Comparison of ENCODE assay signal across 1 cellular context in the genomic region with DNA sequence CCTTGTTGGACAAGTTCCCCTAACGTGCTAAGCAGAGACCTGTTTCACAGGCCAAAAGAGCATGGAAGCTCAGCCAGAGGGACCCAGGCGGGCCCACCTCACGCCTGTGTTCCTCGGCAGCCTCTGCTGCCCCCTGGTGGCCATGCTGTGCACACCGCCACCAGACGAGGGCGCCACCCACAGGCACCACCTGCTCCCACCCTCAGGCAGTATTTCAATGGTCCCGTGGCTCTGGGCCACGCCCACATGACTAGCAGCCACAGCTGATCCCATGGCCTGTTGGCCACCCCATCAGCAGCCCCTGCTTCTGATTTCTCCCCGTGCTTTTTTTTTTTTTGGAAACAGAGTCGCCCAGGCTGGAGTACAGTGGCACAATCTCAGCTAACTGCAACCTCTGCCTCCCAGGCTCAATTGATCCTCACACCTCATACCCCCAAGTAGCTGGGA.
A peak's percentile ranks its signal among the peaks of the same experiment; 100 is the strongest.
TF ChIP-seq lines count a peak whose summit lies in the region.

No MANE protein-coding gene starts in this region.

TF ChIP-seq in K562, 482 proteins besides CTCF, POLR2A, EP300 and RAD21 (continued from another document and continues in another):
- TF ChIP-seq BRD9 (IDR thresholded peaks at IDR 0.05; ENCODE audit: low read depth, partially characterized antibody) (no peak), FOXK2 (conservative IDR thresholded peaks at IDR 0.05 in 1 of 2, IDR thresholded peaks at IDR 0.05 in 1 of 2; ENCODE audit: low read depth in 2 of 2) (peak; percentile 57 to 63; a peak in 3 of 4 replicates), RBM15 (IDR thresholded peaks at IDR 0.05; ENCODE audit: insufficient read depth, low read length) (no peak), DMBX1 (CRISPR knock-in tag; IDR thresholded peaks at IDR 0.05; ENCODE audit: borderline replicate concordance) (no peak), NRF1 (conservative IDR thresholded peaks at IDR 0.05 in 1 of 2, IDR thresholded peaks at IDR 0.05 in 1 of 2) (peak; percentile 13 to 30; a peak in 1 of 4 replicates), RBBP5 (IDR thresholded peaks at IDR 0.05; ENCODE audit: borderline replicate concordance, insufficient read depth, low read length, poor library complexity, severe bottlenecking) (peak; percentile 43), TGIF2 (CRISPR knock-in tag; IDR thresholded peaks at IDR 0.05) (no peak), DPF2 (IDR thresholded peaks at IDR 0.05) (peak; percentile 51; the same call in 1 of the 2 replicates), POLR2AphosphoS2 (IDR thresholded peaks at IDR 0.05; ENCODE audit: low read length) (peak; percentile 89; the same call in 1 of the 2 replicates), ZNF140 (CRISPR knock-in tag; IDR thresholded peaks at IDR 0.05) (no peak), TBP (optimal IDR thresholded peaks at IDR 0.05; ENCODE audit: low read depth, low read length) (no peak), RFX5 (IDR thresholded peaks at IDR 0.05; ENCODE audit: low read depth, low read length) (no peak), ZNF133 (CRISPR knock-in tag; IDR thresholded peaks at IDR 0.05) (no peak), NONO (IDR thresholded peaks at IDR 0.05; ENCODE audit: low read depth in 2 of 2, low read length in 1 of 2) (peak in 1 of 2 experiments; percentile 74; a peak in 2 of 4 replicates), SP2 (IDR thresholded peaks at IDR 0.05; ENCODE audit: extremely low read depth, low read depth, low read length, poor library complexity, severe bottlenecking) (no peak), ZNF561 (CRISPR knock-in tag; conservative IDR thresholded peaks at IDR 0.05) (no peak), NBN (IDR thresholded peaks at IDR 0.05; ENCODE audit: low read depth) (peak; percentile 70; the same call in 1 of the 2 replicates), POLR2H (tag; IDR thresholded peaks at IDR 0.05; ENCODE audit: low read depth) (no peak)
- TF ChIP-seq, protein P1, sequence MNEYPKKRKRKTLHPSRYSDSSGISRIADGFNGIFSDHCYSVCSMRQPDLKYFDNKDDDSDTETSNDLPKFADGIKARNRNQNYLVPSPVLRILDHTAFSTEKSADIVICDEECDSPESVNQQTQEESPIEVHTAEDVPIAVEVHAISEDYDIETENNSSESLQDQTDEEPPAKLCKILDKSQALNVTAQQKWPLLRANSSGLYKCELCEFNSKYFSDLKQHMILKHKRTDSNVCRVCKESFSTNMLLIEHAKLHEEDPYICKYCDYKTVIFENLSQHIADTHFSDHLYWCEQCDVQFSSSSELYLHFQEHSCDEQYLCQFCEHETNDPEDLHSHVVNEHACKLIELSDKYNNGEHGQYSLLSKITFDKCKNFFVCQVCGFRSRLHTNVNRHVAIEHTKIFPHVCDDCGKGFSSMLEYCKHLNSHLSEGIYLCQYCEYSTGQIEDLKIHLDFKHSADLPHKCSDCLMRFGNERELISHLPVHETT (CRISPR knock-in tag; conservative IDR thresholded peaks at IDR 0.05 in 1 of 2, IDR thresholded peaks at IDR 0.05 in 1 of 2) = no peak
- TF ChIP-seq, protein P2, sequence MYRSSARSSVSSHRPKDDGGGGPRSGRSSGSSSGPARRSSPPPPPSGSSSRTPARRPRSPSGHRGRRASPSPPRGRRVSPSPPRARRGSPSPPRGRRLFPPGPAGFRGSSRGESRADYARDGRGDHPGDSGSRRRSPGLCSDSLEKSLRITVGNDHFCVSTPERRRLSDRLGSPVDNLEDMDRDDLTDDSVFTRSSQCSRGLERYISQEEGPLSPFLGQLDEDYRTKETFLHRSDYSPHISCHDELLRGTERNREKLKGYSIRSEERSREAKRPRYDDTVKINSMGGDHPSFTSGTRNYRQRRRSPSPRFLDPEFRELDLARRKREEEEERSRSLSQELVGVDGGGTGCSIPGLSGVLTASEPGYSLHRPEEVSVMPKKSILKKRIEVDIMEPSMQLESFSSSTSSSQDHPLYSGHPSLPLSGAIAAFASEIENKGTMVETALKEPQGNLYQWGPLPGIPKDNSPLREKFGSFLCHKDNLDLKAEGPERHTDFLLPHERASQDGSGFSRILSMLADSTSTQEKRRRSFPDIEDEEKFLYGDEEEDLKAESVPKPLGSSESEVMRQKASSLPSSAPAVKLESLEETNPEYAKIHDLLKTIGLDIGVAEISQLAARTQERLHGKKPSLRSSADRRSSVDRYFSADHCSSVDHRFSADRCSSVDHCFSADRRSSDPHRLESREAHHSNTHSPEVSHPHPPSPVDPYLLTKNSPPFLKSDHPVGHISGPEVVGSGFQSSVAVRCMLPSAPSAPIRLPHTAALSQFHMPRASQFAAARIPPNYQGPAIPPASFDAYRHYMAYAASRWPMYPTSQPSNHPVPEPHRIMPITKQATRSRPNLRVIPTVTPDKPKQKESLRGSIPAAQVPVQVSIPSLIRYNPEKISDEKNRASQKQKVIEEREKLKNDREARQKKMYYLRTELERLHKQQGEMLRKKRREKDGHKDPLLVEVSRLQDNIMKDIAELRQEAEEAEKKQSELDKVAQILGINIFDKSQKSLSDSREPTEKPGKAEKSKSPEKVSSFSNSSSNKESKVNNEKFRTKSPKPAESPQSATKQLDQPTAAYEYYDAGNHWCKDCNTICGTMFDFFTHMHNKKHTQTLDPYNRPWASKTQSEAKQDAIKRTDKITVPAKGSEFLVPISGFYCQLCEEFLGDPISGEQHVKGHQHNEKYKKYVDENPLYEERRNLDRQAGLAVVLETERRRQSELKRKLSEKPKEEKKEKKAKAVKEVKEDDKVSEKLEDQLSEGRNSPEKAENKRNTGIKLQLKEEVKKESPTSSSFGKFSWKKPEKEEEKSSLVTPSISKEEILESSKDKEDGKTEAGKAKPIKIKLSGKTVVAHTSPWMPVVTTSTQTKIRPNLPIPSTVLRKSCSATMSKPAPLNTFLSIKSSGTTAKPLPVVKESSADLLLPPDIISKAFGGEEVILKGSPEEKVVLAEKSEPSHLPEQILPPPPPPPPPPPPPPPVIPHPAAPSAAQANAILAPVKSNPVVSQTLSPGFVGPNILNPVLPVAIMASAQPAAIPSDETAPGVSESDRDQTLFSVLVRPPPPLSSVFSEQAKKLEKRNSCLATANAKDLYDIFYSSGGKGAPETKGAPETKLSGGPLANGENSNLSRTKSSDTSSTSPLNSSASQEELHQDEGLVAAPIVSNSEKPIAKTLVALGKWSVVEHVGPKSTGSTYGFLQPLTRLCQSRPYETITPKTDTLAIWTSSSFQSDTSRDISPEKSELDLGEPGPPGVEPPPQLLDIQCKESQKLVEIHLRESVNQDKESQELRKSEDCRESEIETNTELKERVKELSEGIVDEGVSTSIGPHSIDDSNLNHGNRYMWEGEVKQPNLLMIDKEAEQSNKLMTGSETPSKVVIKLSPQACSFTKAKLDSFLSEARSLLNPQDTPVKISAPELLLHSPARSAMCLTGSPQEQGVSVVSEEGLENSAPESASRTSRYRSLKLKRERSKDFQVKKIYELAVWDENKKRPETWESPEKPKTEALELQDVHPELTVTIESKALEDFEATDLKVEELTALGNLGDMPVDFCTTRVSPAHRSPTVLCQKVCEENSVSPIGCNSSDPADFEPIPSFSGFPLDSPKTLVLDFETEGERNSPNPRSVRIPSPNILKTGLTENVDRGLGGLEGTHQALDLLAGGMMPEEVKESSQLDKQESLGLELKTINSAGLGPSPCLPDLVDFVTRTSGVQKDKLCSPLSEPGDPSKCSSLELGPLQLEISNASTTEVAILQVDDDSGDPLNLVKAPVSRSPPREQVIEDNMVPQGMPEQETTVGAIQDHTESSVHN (IDR thresholded peaks at IDR 0.05; ENCODE audit: borderline replicate concordance in 1 of 2, low read depth in 1 of 2) = no peak
- TF ChIP-seq, protein P3, sequence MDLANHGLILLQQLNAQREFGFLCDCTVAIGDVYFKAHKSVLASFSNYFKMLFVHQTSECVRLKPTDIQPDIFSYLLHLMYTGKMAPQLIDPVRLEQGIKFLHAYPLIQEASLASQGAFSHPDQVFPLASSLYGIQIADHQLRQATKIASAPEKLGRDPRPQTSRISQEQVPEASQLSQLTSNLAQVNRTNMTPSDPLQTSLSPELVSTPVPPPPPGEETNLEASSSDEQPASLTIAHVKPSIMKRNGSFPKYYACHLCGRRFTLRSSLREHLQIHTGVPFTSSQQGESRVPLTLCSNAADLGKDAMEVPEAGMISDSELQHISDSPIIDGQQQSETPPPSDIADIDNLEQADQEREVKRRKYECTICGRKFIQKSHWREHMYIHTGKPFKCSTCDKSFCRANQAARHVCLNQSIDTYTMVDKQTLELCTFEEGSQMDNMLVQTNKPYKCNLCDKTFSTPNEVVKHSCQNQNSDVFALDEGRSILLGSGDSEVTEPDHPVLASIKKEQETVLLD (IDR thresholded peaks at IDR 0.05) = peak; percentile 78
- TF ChIP-seq, protein P4, sequence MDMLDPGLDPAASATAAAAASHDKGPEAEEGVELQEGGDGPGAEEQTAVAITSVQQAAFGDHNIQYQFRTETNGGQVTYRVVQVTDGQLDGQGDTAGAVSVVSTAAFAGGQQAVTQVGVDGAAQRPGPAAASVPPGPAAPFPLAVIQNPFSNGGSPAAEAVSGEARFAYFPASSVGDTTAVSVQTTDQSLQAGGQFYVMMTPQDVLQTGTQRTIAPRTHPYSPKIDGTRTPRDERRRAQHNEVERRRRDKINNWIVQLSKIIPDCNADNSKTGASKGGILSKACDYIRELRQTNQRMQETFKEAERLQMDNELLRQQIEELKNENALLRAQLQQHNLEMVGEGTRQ (CRISPR knock-in tag; IDR thresholded peaks at IDR 0.05) = peak; percentile 77
- TF ChIP-seq, protein P5, sequence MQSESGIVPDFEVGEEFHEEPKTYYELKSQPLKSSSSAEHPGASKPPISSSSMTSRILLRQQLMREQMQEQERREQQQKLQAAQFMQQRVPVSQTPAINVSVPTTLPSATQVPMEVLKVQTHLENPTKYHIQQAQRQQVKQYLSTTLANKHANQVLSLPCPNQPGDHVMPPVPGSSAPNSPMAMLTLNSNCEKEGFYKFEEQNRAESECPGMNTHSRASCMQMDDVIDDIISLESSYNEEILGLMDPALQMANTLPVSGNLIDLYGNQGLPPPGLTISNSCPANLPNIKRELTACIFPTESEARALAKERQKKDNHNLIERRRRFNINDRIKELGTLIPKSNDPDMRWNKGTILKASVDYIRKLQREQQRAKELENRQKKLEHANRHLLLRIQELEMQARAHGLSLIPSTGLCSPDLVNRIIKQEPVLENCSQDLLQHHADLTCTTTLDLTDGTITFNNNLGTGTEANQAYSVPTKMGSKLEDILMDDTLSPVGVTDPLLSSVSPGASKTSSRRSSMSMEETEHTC (IDR thresholded peaks at IDR 0.05) = peak; percentile 72
- TF ChIP-seq, protein P6, sequence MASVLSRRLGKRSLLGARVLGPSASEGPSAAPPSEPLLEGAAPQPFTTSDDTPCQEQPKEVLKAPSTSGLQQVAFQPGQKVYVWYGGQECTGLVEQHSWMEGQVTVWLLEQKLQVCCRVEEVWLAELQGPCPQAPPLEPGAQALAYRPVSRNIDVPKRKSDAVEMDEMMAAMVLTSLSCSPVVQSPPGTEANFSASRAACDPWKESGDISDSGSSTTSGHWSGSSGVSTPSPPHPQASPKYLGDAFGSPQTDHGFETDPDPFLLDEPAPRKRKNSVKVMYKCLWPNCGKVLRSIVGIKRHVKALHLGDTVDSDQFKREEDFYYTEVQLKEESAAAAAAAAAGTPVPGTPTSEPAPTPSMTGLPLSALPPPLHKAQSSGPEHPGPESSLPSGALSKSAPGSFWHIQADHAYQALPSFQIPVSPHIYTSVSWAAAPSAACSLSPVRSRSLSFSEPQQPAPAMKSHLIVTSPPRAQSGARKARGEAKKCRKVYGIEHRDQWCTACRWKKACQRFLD (CRISPR knock-in tag; IDR thresholded peaks at IDR 0.05) = no peak
- TF ChIP-seq, protein P7, sequence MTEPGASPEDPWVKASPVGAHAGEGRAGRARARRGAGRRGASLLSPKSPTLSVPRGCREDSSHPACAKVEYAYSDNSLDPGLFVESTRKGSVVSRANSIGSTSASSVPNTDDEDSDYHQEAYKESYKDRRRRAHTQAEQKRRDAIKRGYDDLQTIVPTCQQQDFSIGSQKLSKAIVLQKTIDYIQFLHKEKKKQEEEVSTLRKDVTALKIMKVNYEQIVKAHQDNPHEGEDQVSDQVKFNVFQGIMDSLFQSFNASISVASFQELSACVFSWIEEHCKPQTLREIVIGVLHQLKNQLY (CRISPR knock-in tag; conservative IDR thresholded peaks at IDR 0.05) = no peak
- TF ChIP-seq, protein P8, sequence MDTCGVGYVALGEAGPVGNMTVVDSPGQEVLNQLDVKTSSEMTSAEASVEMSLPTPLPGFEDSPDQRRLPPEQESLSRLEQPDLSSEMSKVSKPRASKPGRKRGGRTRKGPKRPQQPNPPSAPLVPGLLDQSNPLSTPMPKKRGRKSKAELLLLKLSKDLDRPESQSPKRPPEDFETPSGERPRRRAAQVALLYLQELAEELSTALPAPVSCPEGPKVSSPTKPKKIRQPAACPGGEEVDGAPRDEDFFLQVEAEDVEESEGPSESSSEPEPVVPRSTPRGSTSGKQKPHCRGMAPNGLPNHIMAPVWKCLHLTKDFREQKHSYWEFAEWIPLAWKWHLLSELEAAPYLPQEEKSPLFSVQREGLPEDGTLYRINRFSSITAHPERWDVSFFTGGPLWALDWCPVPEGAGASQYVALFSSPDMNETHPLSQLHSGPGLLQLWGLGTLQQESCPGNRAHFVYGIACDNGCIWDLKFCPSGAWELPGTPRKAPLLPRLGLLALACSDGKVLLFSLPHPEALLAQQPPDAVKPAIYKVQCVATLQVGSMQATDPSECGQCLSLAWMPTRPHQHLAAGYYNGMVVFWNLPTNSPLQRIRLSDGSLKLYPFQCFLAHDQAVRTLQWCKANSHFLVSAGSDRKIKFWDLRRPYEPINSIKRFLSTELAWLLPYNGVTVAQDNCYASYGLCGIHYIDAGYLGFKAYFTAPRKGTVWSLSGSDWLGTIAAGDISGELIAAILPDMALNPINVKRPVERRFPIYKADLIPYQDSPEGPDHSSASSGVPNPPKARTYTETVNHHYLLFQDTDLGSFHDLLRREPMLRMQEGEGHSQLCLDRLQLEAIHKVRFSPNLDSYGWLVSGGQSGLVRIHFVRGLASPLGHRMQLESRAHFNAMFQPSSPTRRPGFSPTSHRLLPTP (IDR thresholded peaks at IDR 0.05; ENCODE audit: borderline replicate concordance, extremely low read depth, insufficient read length) = no peak
- TF ChIP-seq, protein P9, sequence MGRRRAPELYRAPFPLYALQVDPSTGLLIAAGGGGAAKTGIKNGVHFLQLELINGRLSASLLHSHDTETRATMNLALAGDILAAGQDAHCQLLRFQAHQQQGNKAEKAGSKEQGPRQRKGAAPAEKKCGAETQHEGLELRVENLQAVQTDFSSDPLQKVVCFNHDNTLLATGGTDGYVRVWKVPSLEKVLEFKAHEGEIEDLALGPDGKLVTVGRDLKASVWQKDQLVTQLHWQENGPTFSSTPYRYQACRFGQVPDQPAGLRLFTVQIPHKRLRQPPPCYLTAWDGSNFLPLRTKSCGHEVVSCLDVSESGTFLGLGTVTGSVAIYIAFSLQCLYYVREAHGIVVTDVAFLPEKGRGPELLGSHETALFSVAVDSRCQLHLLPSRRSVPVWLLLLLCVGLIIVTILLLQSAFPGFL (CRISPR knock-in tag; IDR thresholded peaks at IDR 0.05) = no peak
- TF ChIP-seq, protein P10, sequence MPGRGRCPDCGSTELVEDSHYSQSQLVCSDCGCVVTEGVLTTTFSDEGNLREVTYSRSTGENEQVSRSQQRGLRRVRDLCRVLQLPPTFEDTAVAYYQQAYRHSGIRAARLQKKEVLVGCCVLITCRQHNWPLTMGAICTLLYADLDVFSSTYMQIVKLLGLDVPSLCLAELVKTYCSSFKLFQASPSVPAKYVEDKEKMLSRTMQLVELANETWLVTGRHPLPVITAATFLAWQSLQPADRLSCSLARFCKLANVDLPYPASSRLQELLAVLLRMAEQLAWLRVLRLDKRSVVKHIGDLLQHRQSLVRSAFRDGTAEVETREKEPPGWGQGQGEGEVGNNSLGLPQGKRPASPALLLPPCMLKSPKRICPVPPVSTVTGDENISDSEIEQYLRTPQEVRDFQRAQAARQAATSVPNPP (IDR thresholded peaks at IDR 0.05; ENCODE audit: borderline replicate concordance, insufficient read depth, insufficient read length) = no peak
